In the genomic region with DNA sequence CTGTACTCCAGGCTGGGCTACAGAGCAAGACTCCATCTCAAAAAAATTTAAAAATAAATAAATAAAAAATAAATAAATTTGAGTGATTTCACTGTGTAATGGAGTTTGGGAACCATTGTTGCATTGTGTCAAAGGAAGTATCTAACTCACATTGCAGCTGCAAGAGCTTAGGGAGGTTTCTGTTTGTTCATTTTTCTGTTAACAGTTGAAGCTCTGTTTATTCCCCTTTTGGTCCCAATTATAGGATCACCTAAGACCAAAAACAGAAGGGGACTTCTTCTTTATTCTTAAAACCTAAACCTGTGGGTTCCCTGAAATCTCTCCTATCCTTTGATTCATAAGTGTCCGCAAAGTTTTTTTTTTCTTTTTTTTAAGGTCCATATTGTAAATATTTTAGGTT, we compare ENCODE assay signal across 41 cellular contexts. TPM values are rescaled to one million over a fixed set of nuclear protein-coding genes. Genes with fewer than 3 reads are reported as not detected.
"Had no signal": no experiment of that assay in that cellular context is flagged by ENCODE, and none has a peak within 500 bp of the region (broad histone marks: within the 10 kb centered on the region; RNA-seq: fewer than 3 reads in every experiment).

No MANE protein-coding gene starts in this region.

- DNase-seq: activated effector memory CD4-positive, alpha-beta T cell treated with anti-CD3 and anti-CD28 coated beads, Interleukin-2, amount 50 U/mL, for 16 hours; activated effector memory CD4-positive, alpha-beta T cell treated with Interleukin-2 at 50 U/mL for 16 hours; activated gamma-delta T cell; activated gamma-delta T cell treated with Interleukin-2 at 50 U/mL for 16 hours; activated naive CD4-positive, alpha-beta T cell; activated naive CD4-positive, alpha-beta T cell treated with anti-CD3 and anti-CD28 coated beads for 36 hours; activated naive CD4-positive, alpha-beta T cell treated with anti-CD3 and anti-CD28 coated beads, Interleukin-2, amount 10 ng/mL, durations not matched to agents 7 days and 5 days; activated naive CD4-positive, alpha-beta T cell treated with anti-CD3 and anti-CD28 coated beads, Interleukin-2, amount 50 U/mL, for 16 hours; activated naive CD4-positive, alpha-beta T cell treated with Interleukin-2 at 50 U/mL for 16 hours; activated naive CD8-positive, alpha-beta T cell treated with anti-CD3 and anti-CD28 coated beads for 36 hours; activated naive CD8-positive, alpha-beta T cell treated with anti-CD3 and anti-CD28 coated beads, Interleukin-2, amount 10 ng/mL, durations not matched to agents 7 days and 5 days; activated naive CD8-positive, alpha-beta T cell treated with anti-CD3 and anti-CD28 coated beads, Interleukin-2, amount 50 U/mL, for 24 hours; activated T-cell treated with anti-CD3 and anti-CD28 coated beads, Interleukin-2, amount 50 U/mL, for 1 hour; activated T-cell treated with anti-CD3 and anti-CD28 coated beads, Interleukin-2, amount 50 U/mL, for 24 hours; activated T-cell treated with anti-CD3 and anti-CD28 coated beads, Interleukin-2, amount 50 U/mL, for 4 hours; activated T-cell treated with anti-CD3 and anti-CD28 coated beads, Interleukin-2, amount 50 U/mL, for 48 hours; activated T-cell treated with anti-CD3 and anti-CD28 coated beads, Interleukin-2, amount 50 U/mL, for 72 hours; adrenal gland; amniotic stem cell; amygdala; anterior cingulate cortex; aorta; body of pancreas; brain microvascular endothelial cell; caudate nucleus; central memory CD4-positive, alpha-beta T cell; cerebellar nuclear complex had no signal

- H3K4me1 ChIP-seq: adrenal gland, ascending aorta, body of pancreas, breast epithelium had no signal

- H3K27me3 ChIP-seq: adrenal gland, ascending aorta, body of pancreas, brain microvascular endothelial cell, breast epithelium, cardiac muscle cell had no signal

- H3K27ac ChIP-seq: adrenal gland, ascending aorta, body of pancreas, brain microvascular endothelial cell, breast epithelium, cardiac muscle cell had no signal

- H3K4me3 ChIP-seq: adrenal gland, ascending aorta, body of pancreas, breast epithelium, cardiac muscle cell had no signal

- FAIRE-seq: astrocyte, bronchial epithelial cell had no signal

- H3K36me3 Mint-ChIP-seq: activated naive CD4-positive, alpha-beta T cell treated with anti-CD3 and anti-CD28 coated beads, Interleukin-2, amount 10 ng/mL, durations not matched to agents 7 days and 5 days; activated naive CD4-positive, alpha-beta T cell treated with anti-CD3 and anti-CD28 coated beads, Interleukin-2, amount 50 U/mL, for 24 hours; activated naive CD4-positive, alpha-beta T cell treated with anti-CD3 and anti-CD28 coated beads, Interleukin-2, amount 50 U/mL, for 72 hours; activated naive CD8-positive, alpha-beta T cell; activated naive CD8-positive, alpha-beta T cell treated with anti-CD3 and anti-CD28 coated beads for 36 hours; activated naive CD8-positive, alpha-beta T cell treated with anti-CD3 and anti-CD28 coated beads, Interleukin-2, amount 10 ng/mL, durations not matched to agents 7 days and 5 days had no signal

- H3K36me3 ChIP-seq: adrenal gland, ascending aorta, brain microvascular endothelial cell, breast epithelium, cardiac muscle cell had no signal

- H3K4me1 Mint-ChIP-seq: activated naive CD4-positive, alpha-beta T cell treated with anti-CD3 and anti-CD28 coated beads, Interleukin-2, amount 10 ng/mL, durations not matched to agents 7 days and 5 days; activated naive CD4-positive, alpha-beta T cell treated with anti-CD3 and anti-CD28 coated beads, Interleukin-2, amount 50 U/mL, for 24 hours; activated naive CD8-positive, alpha-beta T cell treated with anti-CD3 and anti-CD28 coated beads for 36 hours; activated naive CD8-positive, alpha-beta T cell treated with anti-CD3 and anti-CD28 coated beads, Interleukin-2, amount 10 ng/mL, durations not matched to agents 7 days and 5 days; activated naive CD8-positive, alpha-beta T cell treated with anti-CD3 and anti-CD28 coated beads, Interleukin-2, amount 50 U/mL, for 24 hours; activated T-helper 17 cell treated with anti-CD3 and anti-CD28 coated beads, Interleukin-2, amount 50 U/mL, for 72 hours; brain; central memory CD8-positive, alpha-beta T cell had no signal

- H3K9me3 Mint-ChIP-seq: activated naive CD4-positive, alpha-beta T cell treated with anti-CD3 and anti-CD28 coated beads for 36 hours; activated naive CD4-positive, alpha-beta T cell treated with anti-CD3 and anti-CD28 coated beads, Interleukin-2, amount 10 ng/mL, durations not matched to agents 7 days and 5 days; activated naive CD4-positive, alpha-beta T cell treated with anti-CD3 and anti-CD28 coated beads, Interleukin-2, amount 50 U/mL, for 24 hours; activated naive CD4-positive, alpha-beta T cell treated with anti-CD3 and anti-CD28 coated beads, Interleukin-2, amount 50 U/mL, for 72 hours; activated naive CD8-positive, alpha-beta T cell treated with anti-CD3 and anti-CD28 coated beads for 36 hours; activated naive CD8-positive, alpha-beta T cell treated with anti-CD3 and anti-CD28 coated beads, Interleukin-2, amount 10 ng/mL, durations not matched to agents 7 days and 5 days; activated naive CD8-positive, alpha-beta T cell treated with anti-CD3 and anti-CD28 coated beads, Interleukin-2, amount 50 U/mL, for 24 hours; activated T-cell treated with anti-CD3 and anti-CD28 coated beads, Interleukin-2, amount 50 U/mL, for 24 hours; activated T-cell treated with anti-CD3 and anti-CD28 coated beads, Interleukin-2, amount 50 U/mL, for 4 hours; activated T-cell treated with anti-CD3 and anti-CD28 coated beads, Interleukin-2, amount 50 U/mL, for 72 hours; activated T-helper 1 cell treated with anti-CD3 and anti-CD28 coated beads, Interleukin-12 subunit alpha, Interleukin-12 subunit beta, Interleukin-2, Interleukin-4 antibody, amounts not matched to agents 30 ng/mL and 10 ng/mL and 1 ng/mL, durations not matched to agents 14 hours and 24 hours and 36 hours; activated T-helper 17 cell treated with anti-CD3 and anti-CD28 coated beads, Interleukin-2, amount 50 U/mL, for 72 hours; activated T-helper 2 cell treated with anti-CD3 and anti-CD28 coated beads, Interferon-gamma antibody, Interleukin-2, Interleukin-4, amounts not matched to agents 10 μg/mL and 5 μg/mL and 100 μg/mL, durations not matched to agents 14 hours and 24 hours and 36 hours; central memory CD8-positive, alpha-beta T cell had no signal

- H3K9me3 ChIP-seq: adrenal gland, ascending aorta, body of pancreas, breast epithelium had no signal

- H3K4me3 Mint-ChIP-seq: activated naive CD4-positive, alpha-beta T cell treated with anti-CD3 and anti-CD28 coated beads for 36 hours; activated naive CD4-positive, alpha-beta T cell treated with anti-CD3 and anti-CD28 coated beads, Interleukin-2, amount 10 ng/mL, durations not matched to agents 7 days and 5 days; activated naive CD4-positive, alpha-beta T cell treated with anti-CD3 and anti-CD28 coated beads, Interleukin-2, amount 50 U/mL, for 24 hours; activated naive CD8-positive, alpha-beta T cell; activated naive CD8-positive, alpha-beta T cell treated with anti-CD3 and anti-CD28 coated beads for 36 hours; activated naive CD8-positive, alpha-beta T cell treated with anti-CD3 and anti-CD28 coated beads, Interleukin-2, amount 10 ng/mL, durations not matched to agents 7 days and 5 days; activated naive CD8-positive, alpha-beta T cell treated with anti-CD3 and anti-CD28 coated beads, Interleukin-2, amount 50 U/mL, for 24 hours; activated T-cell treated with anti-CD3 and anti-CD28 coated beads, Interleukin-2, amount 50 U/mL, for 24 hours; activated T-cell treated with anti-CD3 and anti-CD28 coated beads, Interleukin-2, amount 50 U/mL, for 4 hours; activated T-cell treated with anti-CD3 and anti-CD28 coated beads, Interleukin-2, amount 50 U/mL, for 72 hours; activated T-helper 1 cell treated with anti-CD3 and anti-CD28 coated beads, Interleukin-12 subunit alpha, Interleukin-12 subunit beta, Interleukin-2, Interleukin-4 antibody, amounts not matched to agents 30 ng/mL and 10 ng/mL and 1 ng/mL, durations not matched to agents 14 hours and 24 hours and 36 hours; activated T-helper 17 cell treated with anti-CD3 and anti-CD28 coated beads, Interleukin-2, amount 50 U/mL, for 72 hours; brain; central memory CD8-positive, alpha-beta T cell had no signal

- H3K27ac Mint-ChIP-seq: activated naive CD4-positive, alpha-beta T cell treated with anti-CD3 and anti-CD28 coated beads for 36 hours; activated naive CD4-positive, alpha-beta T cell treated with anti-CD3 and anti-CD28 coated beads, Interleukin-2, amount 10 ng/mL, durations not matched to agents 7 days and 5 days; activated naive CD4-positive, alpha-beta T cell treated with anti-CD3 and anti-CD28 coated beads, Interleukin-2, amount 50 U/mL, for 24 hours; activated naive CD4-positive, alpha-beta T cell treated with anti-CD3 and anti-CD28 coated beads, Interleukin-2, amount 50 U/mL, for 72 hours; activated naive CD8-positive, alpha-beta T cell; activated naive CD8-positive, alpha-beta T cell treated with anti-CD3 and anti-CD28 coated beads for 36 hours; activated naive CD8-positive, alpha-beta T cell treated with anti-CD3 and anti-CD28 coated beads, Interleukin-2, amount 10 ng/mL, durations not matched to agents 7 days and 5 days; activated naive CD8-positive, alpha-beta T cell treated with anti-CD3 and anti-CD28 coated beads, Interleukin-2, amount 50 U/mL, for 24 hours; activated T-cell treated with anti-CD3 and anti-CD28 coated beads, Interleukin-2, amount 50 U/mL, for 24 hours; activated T-cell treated with anti-CD3 and anti-CD28 coated beads, Interleukin-2, amount 50 U/mL, for 72 hours; activated T-helper 1 cell treated with anti-CD3 and anti-CD28 coated beads, Interleukin-12 subunit alpha, Interleukin-12 subunit beta, Interleukin-2, Interleukin-4 antibody, amounts not matched to agents 30 ng/mL and 10 ng/mL and 1 ng/mL, durations not matched to agents 14 hours and 24 hours and 36 hours; activated T-helper 17 cell treated with anti-CD3 and anti-CD28 coated beads, Interleukin-2, amount 50 U/mL, for 72 hours; activated T-helper 2 cell treated with anti-CD3 and anti-CD28 coated beads, Interferon-gamma antibody, Interleukin-2, Interleukin-4, amounts not matched to agents 10 μg/mL and 5 μg/mL and 100 μg/mL, durations not matched to agents 14 hours and 24 hours and 36 hours; brain had no signal

RNA-seq across cellular contexts. Expression of gene PCAT7, which starts 28.6 kb away (rescaled TPM):
- total RNA-seq: activated naive CD4-positive, alpha-beta T cell treated with anti-CD3 and anti-CD28 coated beads for 36 hours; activated naive CD4-positive, alpha-beta T cell treated with anti-CD3 and anti-CD28 coated beads, Interleukin-2, amount 50 U/mL, for 72 hours; activated naive CD8-positive, alpha-beta T cell treated with anti-CD3 and anti-CD28 coated beads for 36 hours; activated naive CD8-positive, alpha-beta T cell treated with anti-CD3 and anti-CD28 coated beads, Interleukin-2, amount 10 ng/mL, durations not matched to agents 7 days and 5 days; activated T-cell treated with anti-CD3 and anti-CD28 coated beads, Interleukin-2, amount 50 U/mL, for 4 hours; activated T-cell treated with anti-CD3 and anti-CD28 coated beads, Interleukin-2, amount 50 U/mL, for 72 hours; activated T-helper 1 cell treated with anti-CD3 and anti-CD28 coated beads, Interleukin-12 subunit alpha, Interleukin-12 subunit beta, Interleukin-2, Interleukin-4 antibody, amounts not matched to agents 30 ng/mL and 10 ng/mL and 1 ng/mL, durations not matched to agents 14 hours and 24 hours and 36 hours; activated T-helper 17 cell treated with anti-CD3 and anti-CD28 coated beads, Interleukin-2, amount 50 U/mL, for 72 hours; activated T-helper 2 cell treated with anti-CD3 and anti-CD28 coated beads, Interferon-gamma antibody, Interleukin-2, Interleukin-4, amounts not matched to agents 10 μg/mL and 5 μg/mL and 100 μg/mL, durations not matched to agents 14 hours and 24 hours and 36 hours; ascending aorta; bronchial epithelial cell; cerebellum had no signal
